In genomic region chr2:215625207-215625606, GRCh38 we compare ENCODE assay signal across 16 cellular contexts.
DNase-seq lines count a peak whose midpoint lies in the region; ATAC-seq and TF ChIP-seq lines count a peak whose summit lies in the region.
"Had no signal": no experiment of that assay in that cellular context is flagged by ENCODE, and none has a peak within 500 bp of the region (broad histone marks: within the 10 kb centered on the region; RNA-seq: fewer than 3 reads in every experiment).

No MANE protein-coding gene starts in this region.

- no peak overlapping the region for H2BK120ac ChIP-seq in mesendoderm (ENCODE audit: low read depth, low read length)

- DNase-seq in GM23338 (ENCODE audit: low spot score) (no peak), chondrocyte (ENCODE audit: low spot score) (no peak), mesendoderm (no peak), smooth muscle cell (lab: John Stamatoyannopoulos, UW; ENCODE audit: unreplicated experiment) (no peak)
- DNase-seq in effector memory CD8-positive, alpha-beta T cell, result no peak
- DNase-seq: NCI-H1092; NCI-H2107; NCI-H526; NK-92 treated with Interleukin-12 subunit alpha and Interleukin-12 subunit beta, amount 100 ng/mL, for 24 hours had no signal

- H3K27ac ChIP-seq in GM23338 (ENCODE audit: low read depth), result peak overlapping the region; percentile 16; the same call in 1 of the 2 replicates
- H3K27ac ChIP-seq in mesendoderm (ENCODE audit: low read depth, low read length), result no peak overlapping the region
- H3K27ac ChIP-seq in smooth muscle cell (ENCODE audit: low read depth), result peak overlapping the region; percentile 72

- H3K23ac ChIP-seq in mesendoderm (ENCODE audit: low read length), result no peak overlapping the region

- H3K79me2 ChIP-seq in GM23338 (replicated peaks; ENCODE audit: insufficient read depth) (no peaks in the 10 kb centered on the region), mesendoderm (ENCODE audit: control insufficient read depth, insufficient read depth, low read length) (no peaks in the 10 kb centered on the region), smooth muscle cell (ENCODE audit: low read depth) (no peaks in the 10 kb centered on the region)

- H3F3A ChIP-seq in GM23338 (replicated peaks; ENCODE audit: low read depth) (no peaks in the 10 kb centered on the region), smooth muscle cell (ENCODE audit: low read depth) (no peaks in the 10 kb centered on the region)

- H3K36me3 ChIP-seq in GM23338 (ENCODE audit: insufficient read depth), result no peaks in the 10 kb centered on the region
- no peaks in the 10 kb centered on the region for H3K36me3 ChIP-seq in mesendoderm (ENCODE audit: control insufficient read depth, insufficient read depth, low read length)
- H3K36me3 ChIP-seq in smooth muscle cell (ENCODE audit: low read depth), result no peaks in the 10 kb centered on the region
- H3K36me3 ChIP-seq: HAP-1 had no signal

- H3K4me2 ChIP-seq in GM23338, result peak overlapping the region; percentile 63; the same call in 1 of the 2 replicates
- no peak overlapping the region for H3K4me2 ChIP-seq in mesendoderm (ENCODE audit: low read length)
- no peak overlapping the region for H3K4me2 ChIP-seq in smooth muscle cell

- H3K4me3 ChIP-seq in GM23338, result no peak overlapping the region
- no peak overlapping the region for H3K4me3 ChIP-seq in mesendoderm (ENCODE audit: low read length)
- H3K4me3 ChIP-seq in smooth muscle cell, result no peak overlapping the region
- H3K4me3 ChIP-seq: A549, HAP-1, K562 had no signal

- ATAC-seq in GM23338 (no peak), HG03045 (IDR thresholded peaks at IDR 0.05; ENCODE audit: unreplicated experiment) (no peak), HG03175 (IDR thresholded peaks at IDR 0.05; ENCODE audit: unreplicated experiment) (no peak), HG02759 (IDR thresholded peaks at IDR 0.05; ENCODE audit: unreplicated experiment) (no peak)
- no peak for ATAC-seq in effector memory CD8-positive, alpha-beta T cell (replicated peaks)
- ATAC-seq: K562, PC-3 had no signal

- no peak overlapping the region for H4K8ac ChIP-seq in mesendoderm (ENCODE audit: low read depth, low read length)

- H3K4ac ChIP-seq in mesendoderm (ENCODE audit: low read depth, low read length), result no peak overlapping the region

- no peaks in the 10 kb centered on the region for H3K9me2 ChIP-seq in GM23338 (ENCODE audit: insufficient read depth)

- no peak overlapping the region for H2AK5ac ChIP-seq in mesendoderm (ENCODE audit: low read length)

- H4K5ac ChIP-seq in mesendoderm (ENCODE audit: low read length), result no peak overlapping the region

- no peaks in the 10 kb centered on the region for H3K27me3 ChIP-seq in GM23338 (ENCODE audit: insufficient read depth)
- no peaks in the 10 kb centered on the region for H3K27me3 ChIP-seq in mesendoderm (ENCODE audit: insufficient read depth, low read length, poor library complexity)
- no peaks in the 10 kb centered on the region for H3K27me3 ChIP-seq in smooth muscle cell (ENCODE audit: low read depth)

- H3K9me3 ChIP-seq in smooth muscle cell (replicated peaks; ENCODE audit: low read depth), result no peaks in the 10 kb centered on the region
- H3K9me3 ChIP-seq: A549, HAP-1 had no signal

- H2BK15ac ChIP-seq in mesendoderm (replicated peaks; ENCODE audit: low read depth), result peak overlapping the region; percentile 28

- WGBS in mesendoderm (ENCODE audit: extremely low coverage, insufficient coverage, low lambda C conversion rate), result no CpG with 5 or more reads among the region's 2 CpGs
- 78% methylated on average over 2 of the region's 2 CpGs for WGBS in smooth muscle cell (ENCODE audit: low lambda C conversion rate)

- H3K4me1 ChIP-seq in GM23338 (ENCODE audit: insufficient read depth) (peaks cover 43% of the 10 kb centered on the region), mesendoderm (ENCODE audit: control insufficient read depth, low read depth, low read length) (no peaks in the 10 kb centered on the region), smooth muscle cell (ENCODE audit: low read depth) (no peaks in the 10 kb centered on the region)

- H3K36me3 Mint-ChIP-seq in GM23338 (ENCODE audit: low read depth), result no peaks in the 10 kb centered on the region
- H3K36me3 Mint-ChIP-seq in chondrocyte (ENCODE audit: low read depth), result peaks cover 3% of the 10 kb centered on the region
- no peaks in the 10 kb centered on the region for H3K36me3 Mint-ChIP-seq in effector memory CD8-positive, alpha-beta T cell (ENCODE audit: insufficient read depth)

- no peak overlapping the region for H3K56ac ChIP-seq in mesendoderm (ENCODE audit: low read length)

- no peaks in the 10 kb centered on the region for H4K20me1 ChIP-seq in GM23338 (replicated peaks; ENCODE audit: insufficient read depth)
- H4K20me1 ChIP-seq in smooth muscle cell (ENCODE audit: low read depth), result no peaks in the 10 kb centered on the region

- H3K9me3 Mint-ChIP-seq in GM23338 (no peaks in the 10 kb centered on the region), chondrocyte (ENCODE audit: low read depth) (peaks cover 12% of the 10 kb centered on the region)
- H3K9me3 Mint-ChIP-seq in effector memory CD8-positive, alpha-beta T cell, result no peaks in the 10 kb centered on the region

- peak overlapping the region; percentile 84 for H3K18ac ChIP-seq in mesendoderm (ENCODE audit: low read length)

- H3K9ac ChIP-seq in mesendoderm (ENCODE audit: low read length) (no peak overlapping the region), smooth muscle cell (ENCODE audit: low read depth) (no peak overlapping the region)

- peaks cover 39% of the 10 kb centered on the region for H3K4me1 Mint-ChIP-seq in GM23338
- peaks cover 82% of the 10 kb centered on the region for H3K4me1 Mint-ChIP-seq in chondrocyte (ENCODE audit: low read depth)
- H3K4me1 Mint-ChIP-seq in effector memory CD8-positive, alpha-beta T cell (ENCODE audit: low read depth in 2 of 2), result no peaks in the 10 kb centered on the region

- H3K27me3 Mint-ChIP-seq in GM23338 (ENCODE audit: insufficient read depth, low read depth, poor library complexity), result peaks cover 2% of the 10 kb centered on the region
- no peaks in the 10 kb centered on the region for H3K27me3 Mint-ChIP-seq in chondrocyte (ENCODE audit: low read depth)
- H3K27me3 Mint-ChIP-seq in effector memory CD8-positive, alpha-beta T cell, result peaks cover 5 to 12% of the 10 kb centered on the region in 2 donors

- TF ChIP-seq CTCF in GM23338 (conservative IDR thresholded peaks at IDR 0.05; ENCODE audit: low read depth in 2 of 2), result no peak
- no peak for TF ChIP-seq CTCF in chondrocyte (IDR thresholded peaks at IDR 0.05)
- no peak for TF ChIP-seq CTCF in smooth muscle cell (IDR thresholded peaks at IDR 0.05; ENCODE audit: borderline replicate concordance, insufficient read depth, poor library complexity, severe bottlenecking)

- no peak overlapping the region for H3K4me3 Mint-ChIP-seq in GM23338
- no peak overlapping the region for H3K4me3 Mint-ChIP-seq in chondrocyte (ENCODE audit: unreplicated experiment)
- H3K4me3 Mint-ChIP-seq in effector memory CD8-positive, alpha-beta T cell, result no peak overlapping the region

- H2AFZ ChIP-seq in GM23338, result no peak overlapping the region
- no peak overlapping the region for H2AFZ ChIP-seq in smooth muscle cell (ENCODE audit: low read depth)

- H2BK5ac ChIP-seq in mesendoderm (ENCODE audit: low read length), result no peak overlapping the region

- no peaks in the 10 kb centered on the region for H3K79me1 ChIP-seq in mesendoderm (ENCODE audit: low read length)

- H3K27ac Mint-ChIP-seq in GM23338 (peak overlapping the region; percentile 45), chondrocyte (ENCODE audit: unreplicated experiment) (peak overlapping the region; percentile 81)
- no peak overlapping the region for H3K27ac Mint-ChIP-seq in effector memory CD8-positive, alpha-beta T cell

TF ChIP-seq in GM23338, 12 proteins besides CTCF, POLR2A, EP300 and RAD21 (continues in another document):
- TF ChIP-seq POLR2AphosphoS5 (IDR thresholded peaks at IDR 0.05; ENCODE audit: low read depth) (no peak), REST (IDR thresholded peaks at IDR 0.05; ENCODE audit: unreplicated experiment) (no peak)

Comparison
In these comparisons a context has a peak if more than half of its experiments do, and no peak if none do; other contexts are left out.
1. H3K27ac Mint-ChIP-seq: peak in GM23338 (single experiment) and chondrocyte (single experiment); none in effector memory CD8-positive, alpha-beta T cell (0 of 2).